ENCODE assay signal across 8 cellular contexts in genomic region chr20:50919567-50919966, GRCh38. TPM values are rescaled to one million over a fixed set of nuclear protein-coding genes. Genes with fewer than 3 reads are reported as not detected.
DNase-seq lines count a peak whose midpoint lies in the region; ATAC-seq and TF ChIP-seq lines count a peak whose summit lies in the region.

No MANE protein-coding gene starts in this region.

- TF ChIP-seq CTCF in adrenal gland (IDR thresholded peaks at IDR 0.05) (no peak), lower lobe of right lung (IDR thresholded peaks at IDR 0.05) (no peak), esophagus squamous epithelium (IDR thresholded peaks at IDR 0.05) (no peak), colonic mucosa (IDR thresholded peaks at IDR 0.05) (no peak)

- peak overlapping the region; percentile 21; the same call in 1 of the 2 replicates for H3K27ac ChIP-seq in ACC112 (ENCODE audit: low read depth, low read length)
- H3K27ac ChIP-seq in adrenal gland, result peak overlapping the region in 1 of 5 donors; percentile 20
- no peak overlapping the region for H3K27ac ChIP-seq in lower lobe of right lung
- no peak overlapping the region for H3K27ac ChIP-seq in esophagus squamous epithelium
- no peak overlapping the region for H3K27ac ChIP-seq in colonic mucosa

- H3K27me3 ChIP-seq in ACC112 (ENCODE audit: insufficient read depth, low read length), result no peaks in the 10 kb centered on the region
- no peaks in the 10 kb centered on the region for H3K27me3 ChIP-seq in adrenal gland
- H3K27me3 ChIP-seq in lower lobe of right lung (ENCODE audit: low read depth), result no peaks in the 10 kb centered on the region
- H3K27me3 ChIP-seq in esophagus squamous epithelium, result no peaks in the 10 kb centered on the region
- H3K27me3 ChIP-seq in colonic mucosa, result no peaks in the 10 kb centered on the region

- peak; percentile 83 for DNase-seq in ELR (ENCODE audit: low read depth)
- DNase-seq in adrenal gland, result peak; percentile 36 to 83 (median 76)
- DNase-seq in lower lobe of right lung, result peak; percentile 64
- no peak for DNase-seq in esophagus squamous epithelium (lab: John Stamatoyannopoulos, UW)
- DNase-seq in iPS-NIHi7 (ENCODE audit: extremely low spot score), result no peak
- no peak for DNase-seq in OCI-M2 (lab: John Stamatoyannopoulos, UW; ENCODE audit: unreplicated experiment)
- no peak for DNase-seq in colonic mucosa

- no peak overlapping the region for H3K9ac ChIP-seq in colonic mucosa (ENCODE audit: low read depth in 2 of 2, low read length in 2 of 2)

- 55 to 62% (median 60%) methylated on average over 6 of the region's 6 CpGs for WGBS in adrenal gland, 4 donors
- 34 to 39% methylated on average over 6 of the region's 6 CpGs for WGBS in esophagus squamous epithelium, 2 donors

- ATAC-seq in lower lobe of right lung, result peak; percentile 31 to 38

- H3K9me3 ChIP-seq in adrenal gland (replicated peaks in 1 of 3), result no peaks in the 10 kb centered on the region
- H3K9me3 ChIP-seq in lower lobe of right lung, result no peaks in the 10 kb centered on the region
- no peaks in the 10 kb centered on the region for H3K9me3 ChIP-seq in esophagus squamous epithelium
- H3K9me3 ChIP-seq in colonic mucosa, result no peaks in the 10 kb centered on the region

- TF ChIP-seq POLR2A in adrenal gland (IDR thresholded peaks at IDR 0.05) (no peak), esophagus squamous epithelium (IDR thresholded peaks at IDR 0.05) (no peak)

- peaks cover 95% of the 10 kb centered on the region for H3K79me2 ChIP-seq in ACC112 (ENCODE audit: control insufficient read depth, insufficient read depth, low read length, unreplicated experiment)

- no peak overlapping the region for H2AFZ ChIP-seq in ACC112 (ENCODE audit: low read length, unreplicated experiment)

- peaks cover 61% of the 10 kb centered on the region for H3K4me1 ChIP-seq in ACC112 (ENCODE audit: control insufficient read depth, insufficient read depth, low read length, unreplicated experiment)
- peaks cover 26 to 93% of the 10 kb centered on the region in 2 donors for H3K4me1 ChIP-seq in adrenal gland (replicated peaks in 1 of 2)
- peaks cover 91% of the 10 kb centered on the region for H3K4me1 ChIP-seq in lower lobe of right lung
- H3K4me1 ChIP-seq in esophagus squamous epithelium, result peaks cover 4 to 100% (median 51%) of the 10 kb centered on the region in 3 donors
- H3K4me1 ChIP-seq in colonic mucosa, result peaks cover 8% of the 10 kb centered on the region

- no peak overlapping the region for H3K4me3 ChIP-seq in ACC112 (ENCODE audit: low read depth, low read length)
- H3K4me3 ChIP-seq in adrenal gland, result no peak overlapping the region
- no peak overlapping the region for H3K4me3 ChIP-seq in lower lobe of right lung
- no peak overlapping the region for H3K4me3 ChIP-seq in esophagus squamous epithelium
- no peak overlapping the region for H3K4me3 ChIP-seq in colonic mucosa

- intact Hi-C loops in adrenal gland (cut with DNase I) (no loop called here), lower lobe of right lung (cut with DNase I) (no loop called here), esophagus squamous epithelium (cut with DNase I) (no loop called here), colonic mucosa (cut with DNase I) (no loop called here)

- H3K36me3 ChIP-seq in ACC112 (ENCODE audit: insufficient read depth, low read length) (no peaks in the 10 kb centered on the region), adrenal gland (replicated peaks in 1 of 2) (no peaks in the 10 kb centered on the region), lower lobe of right lung (peaks cover 3% of the 10 kb centered on the region), esophagus squamous epithelium (peaks cover 0 to 18% (median 0%) of the 10 kb centered on the region in 3 donors), colonic mucosa (no peaks in the 10 kb centered on the region)

RNA-seq across cellular contexts. Expression of gene ADNP, which starts 11.7 kb away (rescaled TPM):
- 10 to 100 TPM; 32.4 to 76.4 (median 54.2) TPM for total RNA-seq in adrenal gland
- 10 to 100 TPM; 37.8 to 64.7 (median 54.6) TPM for polyA plus RNA-seq in adrenal gland
- total RNA-seq in lower lobe of right lung, result 58.3 TPM
- total RNA-seq in esophagus squamous epithelium, result 10 to 100 TPM; 29.2 to 47.5 (median 32.8) TPM
- 10 to 100 TPM; 46.8 to 54.0 TPM for total RNA-seq in colonic mucosa

RNA-seq across cellular contexts. Expression of gene DPM1, which starts 38.8 kb away (rescaled TPM):
- total RNA-seq in adrenal gland, result 10 to 100 TPM; 33.2 to 64.6 (median 42.9) TPM
- 100 to 1,000 TPM in 1 of 3 donors, 10 to 100 TPM in 2; 21.0 to 145 (median 23.2) TPM for polyA plus RNA-seq in adrenal gland
- total RNA-seq in lower lobe of right lung, result 31.2 TPM
- total RNA-seq in esophagus squamous epithelium, result 10 to 100 TPM; 28.7 to 62.0 (median 57.0) TPM
- 10 to 100 TPM; 37.0 to 43.9 TPM for total RNA-seq in colonic mucosa

RNA-seq across cellular contexts. Expression of gene MOCS3, which starts 39.1 kb away (rescaled TPM):
- total RNA-seq in adrenal gland (1 to 10 TPM; 4.2 to 7.5 (median 5.9) TPM), lower lobe of right lung (4.7 TPM), esophagus squamous epithelium (1 to 10 TPM; 4.1 to 6.7 (median 5.4) TPM), colonic mucosa (1 to 10 TPM; 4.6 to 5.1 TPM)
- polyA plus RNA-seq in adrenal gland, result 1 to 10 TPM; 1.0 to 3.3 (median 1.1) TPM

Comparison
In these comparisons a context has a peak if more than half of its experiments do, and no peak if none do; other contexts are left out.
1. DNase-seq: peak in ELR (single experiment), adrenal gland (7 of 7) and lower lobe of right lung (single experiment); none in esophagus squamous epithelium (single experiment), iPS-NIHi7 (single experiment), OCI-M2 (single experiment) and colonic mucosa (single experiment).